1 cellular context compared by ENCODE assay signal in genomic region chr3:198109883-198110282, GRCh38.
TF ChIP-seq lines count a peak whose summit lies in the region.

No MANE protein-coding gene starts in this region.

TF ChIP-seq in GM23338, 12 proteins besides CTCF, POLR2A, EP300 and RAD21 (continued from another document):
- TF ChIP-seq ZNF462 (CRISPR knock-in tag; IDR thresholded peaks at IDR 0.05) = no peak
- no peak for TF ChIP-seq EZH2 (IDR thresholded peaks at IDR 0.05; ENCODE audit: low read depth, unreplicated experiment)
- TF ChIP-seq POLR2AphosphoS5 (IDR thresholded peaks at IDR 0.05; ENCODE audit: low read depth) = no peak
- TF ChIP-seq ZNF331 (CRISPR knock-in tag; IDR thresholded peaks at IDR 0.05; ENCODE audit: low read depth) = no peak
- no peak for TF ChIP-seq NANOG (IDR thresholded peaks at IDR 0.05; ENCODE audit: borderline replicate concordance)
- TF ChIP-seq CREB1 (CRISPR knock-in tag; IDR thresholded peaks at IDR 0.05; ENCODE audit: low read depth) = no peak
- TF ChIP-seq REST (IDR thresholded peaks at IDR 0.05; ENCODE audit: unreplicated experiment) = no peak
- TF ChIP-seq ZNF114 (CRISPR knock-in tag; IDR thresholded peaks at IDR 0.05) = no peak
- TF ChIP-seq JUNB (IDR thresholded peaks at IDR 0.05; ENCODE audit: unreplicated experiment) = no peak
- TF ChIP-seq EZH2phosphoT487 (IDR thresholded peaks at IDR 0.05; ENCODE audit: unreplicated experiment) = no peak
